Comparison of ENCODE assay signal across 9 cellular contexts in genomic region chr21:32940079-32941014, GRCh38.
DNase-seq lines count a peak whose midpoint lies in the region; ATAC-seq and TF ChIP-seq lines count a peak whose summit lies in the region.
"Had no signal": no experiment of that assay in that cellular context is flagged by ENCODE, and none has a peak within 500 bp of the region (broad histone marks: within the 10 kb centered on the region; RNA-seq: fewer than 3 reads in every experiment).

No MANE protein-coding gene starts in this region.

- H3K27me3 Mint-ChIP-seq in CD4-positive, alpha-beta T cell: no peaks in the 10 kb centered on the region
- no peaks in the 10 kb centered on the region for H3K27me3 Mint-ChIP-seq in activated T-cell treated with anti-CD3 and anti-CD28 coated beads, Interleukin-2, amount 50 U/mL, for 72 hours (ENCODE audit: low read depth)

- no peak overlapping the region for H3K27ac ChIP-seq in CD4-positive, alpha-beta T cell (ENCODE audit: low read depth, low read length)
- H3K27ac ChIP-seq: skin epidermis had no signal

- TF ChIP-seq CTCF in CD4-positive, alpha-beta T cell (IDR thresholded peaks at IDR 0.05): peak; percentile 82

- peak in 8 of 10 experiments; percentile 7 to 31 (median 17) for DNase-seq in CD4-positive, alpha-beta T cell
- DNase-seq in H7: peak; percentile 50
- DNase-seq in NCI-H82 (lab: John Stamatoyannopoulos, UW): peak; percentile 87
- peak; percentile 35 to 45 for DNase-seq in activated T-cell treated with anti-CD3 and anti-CD28 coated beads, Interleukin-2, amount 50 U/mL, for 72 hours
- peak; percentile 49 for DNase-seq in glomerular visceral epithelial cell (ENCODE audit: extremely low spot score)
- DNase-seq in retina: peak; percentile 48

- H3K27me3 ChIP-seq in CD4-positive, alpha-beta T cell (ENCODE audit: control insufficient read depth, insufficient read depth, low read length): no peaks in the 10 kb centered on the region
- H3K27me3 ChIP-seq in H7 (ENCODE audit: control insufficient read depth, insufficient read depth, low read length): no peaks in the 10 kb centered on the region

- H3K9me3 ChIP-seq in CD4-positive, alpha-beta T cell (ENCODE audit: control insufficient read depth, low read length): no peaks in the 10 kb centered on the region

- POLR2A ChIA-PET in CD4-positive, alpha-beta T cell (lab: Charles Lee): interaction anchor here (0.7 to 1.2 kb wide), 5 partner anchors 95 to 539 kb away, joined by 3 to 4 read pairs (median 3); partner anchors contain the start of gene TMEM50B

- no peaks in the 10 kb centered on the region for H3K36me3 ChIP-seq in H7 (replicated peaks; ENCODE audit: control insufficient read depth, insufficient read depth, low read length)

- no peak overlapping the region for H3K4me3 Mint-ChIP-seq in CD4-positive, alpha-beta T cell
- no peak overlapping the region for H3K4me3 Mint-ChIP-seq in activated T-cell treated with anti-CD3 and anti-CD28 coated beads, Interleukin-2, amount 50 U/mL, for 72 hours

- no peak overlapping the region for H3K4me3 ChIP-seq in H7 (ENCODE audit: insufficient read depth, low read depth, low read length)
- H3K4me3 ChIP-seq: skin epidermis had no signal

- no peaks in the 10 kb centered on the region for H3K9me3 Mint-ChIP-seq in CD4-positive, alpha-beta T cell
- no peaks in the 10 kb centered on the region for H3K9me3 Mint-ChIP-seq in activated T-cell treated with anti-CD3 and anti-CD28 coated beads, Interleukin-2, amount 50 U/mL, for 72 hours

- peak; percentile 61 for ATAC-seq in CD4-positive, alpha-beta T cell (ENCODE audit: poor library complexity)
- no peak for ATAC-seq in activated T-cell treated with anti-CD3 and anti-CD28 coated beads, Interleukin-2, amount 50 U/mL, for 72 hours (replicated peaks in 1 of 2)
- ATAC-seq in GM19455 (IDR thresholded peaks at IDR 0.05; ENCODE audit: unreplicated experiment) (no peak), GM18868 (IDR thresholded peaks at IDR 0.05; ENCODE audit: unreplicated experiment) (no peak)

- H3K36me3 Mint-ChIP-seq in CD4-positive, alpha-beta T cell (ENCODE audit: low read depth): no peaks in the 10 kb centered on the region
- no peaks in the 10 kb centered on the region for H3K36me3 Mint-ChIP-seq in activated T-cell treated with anti-CD3 and anti-CD28 coated beads, Interleukin-2, amount 50 U/mL, for 72 hours (ENCODE audit: insufficient read depth in 2 of 2)

- intact Hi-C loops in CD4-positive, alpha-beta T cell (cut with DNase I, micrococcal nuclease): loop anchor here (1.0 to 5.0 kb wide), 6 partner anchors 108 to 505 kb away; no protein-coding TSS in a partner anchor

- no peaks in the 10 kb centered on the region for H3K4me1 Mint-ChIP-seq in CD4-positive, alpha-beta T cell (ENCODE audit: low read depth)
- H3K4me1 Mint-ChIP-seq in activated T-cell treated with anti-CD3 and anti-CD28 coated beads, Interleukin-2, amount 50 U/mL, for 72 hours (ENCODE audit: low read depth): no peaks in the 10 kb centered on the region

- CTCF ChIA-PET in CD4-positive, alpha-beta T cell (lab: Charles Lee): interaction anchor here (0.5 to 1.8 kb wide), 15 partner anchors 9 to 666 kb away, joined by 3 to 11 read pairs (median 3); partner anchors contain the start of gene PAXBP1

- no peak overlapping the region for H3K27ac Mint-ChIP-seq in CD4-positive, alpha-beta T cell
- H3K27ac Mint-ChIP-seq in activated T-cell treated with anti-CD3 and anti-CD28 coated beads, Interleukin-2, amount 50 U/mL, for 72 hours: no peak overlapping the region

Comparison
In these comparisons a context has a peak if more than half of its experiments do, and no peak if none do; other contexts are left out.
1. DNase-seq: peak in every context shown above with its lines; median percentile 87 in NCI-H82; 50 in H7; 49 in glomerular visceral epithelial cell; 48 in retina; 40 in activated T-cell treated with anti-CD3 and anti-CD28 coated beads, Interleukin-2, amount 50 U/mL, for 72 hours; 17 in CD4-positive, alpha-beta T cell.